ENCODE assay signal across 1 cellular context in genomic region chr6:24883618-24884017, GRCh38.
TF ChIP-seq lines count a peak whose summit lies in the region.

No MANE protein-coding gene starts in this region.

TF ChIP-seq in GM23338, 12 proteins besides CTCF, POLR2A, EP300 and RAD21 (continued from another document):
- TF ChIP-seq ZNF462 (CRISPR knock-in tag; IDR thresholded peaks at IDR 0.05) (no peak), EZH2phosphoT487 (IDR thresholded peaks at IDR 0.05; ENCODE audit: unreplicated experiment) (no peak), EZH2 (IDR thresholded peaks at IDR 0.05; ENCODE audit: low read depth, unreplicated experiment) (no peak), ZNF331 (CRISPR knock-in tag; IDR thresholded peaks at IDR 0.05; ENCODE audit: low read depth) (no peak)
